8 cellular contexts compared by ENCODE assay signal in the genomic region with DNA sequence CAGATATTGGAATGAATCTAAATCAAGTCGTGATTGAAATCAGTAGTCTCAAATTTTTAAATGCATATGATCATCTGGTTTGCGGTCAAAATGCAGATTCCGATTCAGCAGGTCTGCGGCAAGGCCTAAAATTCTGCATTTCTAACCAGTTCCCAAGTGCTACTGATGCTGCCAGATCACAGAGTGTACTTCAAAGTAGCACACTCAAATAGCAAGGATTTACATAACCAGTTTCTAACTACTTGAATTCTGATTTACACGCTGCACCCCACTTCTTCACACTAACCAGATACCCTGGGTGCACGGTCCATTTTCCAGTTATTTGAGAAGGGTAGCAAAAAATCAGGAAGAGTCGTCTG. TPM values are rescaled to one million over a fixed set of nuclear protein-coding genes. Genes with fewer than 3 reads are reported as not detected.
DNase-seq lines count a peak whose midpoint lies in the region; ATAC-seq and TF ChIP-seq lines count a peak whose summit lies in the region.

No MANE protein-coding gene starts in this region.

- 0 out of 2 replicates have a peak, but pooled peaks cover 6% of the 10 kb centered on the region for H3K79me2 ChIP-seq in SU-DHL-6 (ENCODE audit: insufficient read depth, low read length)
- peaks cover 12% of the 10 kb centered on the region for H3K79me2 ChIP-seq in fibroblast of lung (ENCODE audit: control insufficient read depth, insufficient read depth, low read length)

- H2AFZ ChIP-seq in SU-DHL-6 (ENCODE audit: low read depth, low read length, severe bottlenecking) (peak overlapping the region; percentile 93), fibroblast of lung (ENCODE audit: low read length) (peak overlapping the region; percentile 5)

- H3K9ac ChIP-seq in SU-DHL-6 (ENCODE audit: low read length) (peak overlapping the region; percentile 88), fibroblast of lung (ENCODE audit: insufficient read depth, low read length) (peak overlapping the region; percentile 82)

- H4K20me1 ChIP-seq in SU-DHL-6 (ENCODE audit: low read depth, low read length), result no peaks in the 10 kb centered on the region
- H4K20me1 ChIP-seq in fibroblast of lung (ENCODE audit: control insufficient read depth, extremely low read depth, insufficient read depth, low read length), result no peaks in the 10 kb centered on the region

- peak overlapping the region; percentile 70 for H3K4me2 ChIP-seq in SU-DHL-6 (ENCODE audit: low read depth, low read length, poor library complexity, severe bottlenecking)
- H3K4me2 ChIP-seq in fibroblast of lung (ENCODE audit: extremely low read depth, insufficient read depth, low read length), result peak overlapping the region; percentile 85

- H3K4me3 ChIP-seq in GM08714 (ENCODE audit: low read length) (peak overlapping the region; percentile 89), SU-DHL-6 (ENCODE audit: insufficient read depth, low read length, poor library complexity, severe bottlenecking) (peak overlapping the region; percentile 72), fibroblast of lung (replicated peaks in 1 of 4; ENCODE audit: control extremely low read depth in 1 of 4, insufficient read depth in 1 of 4, low read depth in 3 of 4, low read length in 4 of 4) (peak overlapping the region; percentile 65 to 92 (median 69))

- H3K36me3 ChIP-seq in SU-DHL-6 (ENCODE audit: low read length), result no peaks in the 10 kb centered on the region
- no peaks in the 10 kb centered on the region for H3K36me3 ChIP-seq in fibroblast of lung (ENCODE audit: control insufficient read depth, insufficient read depth, low read length)

- no peaks in the 10 kb centered on the region for H3F3A ChIP-seq in SU-DHL-6 (ENCODE audit: insufficient read depth)

- ATAC-seq in HG02759 (IDR thresholded peaks at IDR 0.05; ENCODE audit: unreplicated experiment), result peak; percentile 19

- peak in 1 of 2 donors; percentile 34 for DNase-seq in fibroblast of lung (ENCODE audit: low read depth in 2 of 2)
- peak; percentile 2 for DNase-seq in renal cortical epithelial cell (ENCODE audit: low read depth)
- no peak for DNase-seq in HT-29 (ENCODE audit: low spot score)
- no peak for DNase-seq in HCEC 1CT
- DNase-seq in D341Med (ENCODE audit: low spot score), result no peak

- H3K27me3 ChIP-seq in SU-DHL-6 (ENCODE audit: low read length) (no peaks in the 10 kb centered on the region), fibroblast of lung (ENCODE audit: control insufficient read depth, insufficient read depth, low read length) (no peaks in the 10 kb centered on the region)

- no peaks in the 10 kb centered on the region for H3K9me2 ChIP-seq in SU-DHL-6 (replicated peaks; ENCODE audit: insufficient read depth, low read length)

- H3K27ac ChIP-seq in SU-DHL-6 (ENCODE audit: low read depth, low read length) (0 out of 2 replicates have a peak overlapping the region, but pooled peaks have one; percentile 19), fibroblast of lung (ENCODE audit: insufficient read depth, low read length) (peak overlapping the region; percentile 82)

- H3K9me3 ChIP-seq in SU-DHL-6 (ENCODE audit: insufficient read depth, low read length) (no peaks in the 10 kb centered on the region), fibroblast of lung (ENCODE audit: control insufficient read depth, insufficient read depth, low read depth, low read length) (no peaks in the 10 kb centered on the region)

- TF ChIP-seq CTCF in SU-DHL-6 (IDR thresholded peaks at IDR 0.05; ENCODE audit: insufficient read depth, low read length, poor library complexity, severe bottlenecking), result no peak
- no peak for TF ChIP-seq CTCF in fibroblast of lung (conservative IDR thresholded peaks at IDR 0.05 in 1 of 2, IDR thresholded peaks at IDR 0.05 in 1 of 2; ENCODE audit: low read depth in 1 of 2, low read length in 2 of 2)

- H3K4me1 ChIP-seq in fibroblast of lung (ENCODE audit: control insufficient read depth, extremely low read depth, insufficient read depth, low read length), result peaks cover 2% of the 10 kb centered on the region

RNA-seq across cellular contexts. Expression of a gene that starts 0.8 kb away (rescaled TPM):
- total RNA-seq in fibroblast of lung (7.4 and 13.0 TPM in 2 replicates), renal cortical epithelial cell (5.0 and 17.9 TPM in 2 replicates)
- 29.0 and 31.9 TPM in 2 replicates for polyA plus RNA-seq in fibroblast of lung
- polyA plus RNA-seq in fibroblast of lung (2012), result 17.4 and 19.1 TPM in 2 replicates
- polyA minus RNA-seq in fibroblast of lung (ENCODE audit: low replicate concordance), result 15.7 and 20.2 TPM in 2 replicates
- total RNA-seq in HT-29 (2014; rRNA removed; shearing (Covaris generic)), result 1.7 and 3.7 TPM in 2 replicates

RNA-seq across cellular contexts. Expression of a gene that starts 15.6 kb away (rescaled TPM):
- total RNA-seq in fibroblast of lung, result 1.0 and 2.8 TPM in 2 replicates
- 1.5 and 2.3 TPM in 2 replicates for polyA plus RNA-seq in fibroblast of lung
- polyA plus RNA-seq in fibroblast of lung (2012), result 1.7 and 2.4 TPM in 2 replicates
- 2.5 TPM in 1 of 2 replicates, not detected in the other for polyA minus RNA-seq in fibroblast of lung (ENCODE audit: low replicate concordance)
- total RNA-seq in renal cortical epithelial cell, result 0.69 and 5.4 TPM in 2 replicates
- 1.1 and 2.0 TPM in 2 replicates for total RNA-seq in HT-29 (2014; rRNA removed; shearing (Covaris generic))
